Comparison of ENCODE assay signal across 9 cellular contexts in the genomic region with DNA sequence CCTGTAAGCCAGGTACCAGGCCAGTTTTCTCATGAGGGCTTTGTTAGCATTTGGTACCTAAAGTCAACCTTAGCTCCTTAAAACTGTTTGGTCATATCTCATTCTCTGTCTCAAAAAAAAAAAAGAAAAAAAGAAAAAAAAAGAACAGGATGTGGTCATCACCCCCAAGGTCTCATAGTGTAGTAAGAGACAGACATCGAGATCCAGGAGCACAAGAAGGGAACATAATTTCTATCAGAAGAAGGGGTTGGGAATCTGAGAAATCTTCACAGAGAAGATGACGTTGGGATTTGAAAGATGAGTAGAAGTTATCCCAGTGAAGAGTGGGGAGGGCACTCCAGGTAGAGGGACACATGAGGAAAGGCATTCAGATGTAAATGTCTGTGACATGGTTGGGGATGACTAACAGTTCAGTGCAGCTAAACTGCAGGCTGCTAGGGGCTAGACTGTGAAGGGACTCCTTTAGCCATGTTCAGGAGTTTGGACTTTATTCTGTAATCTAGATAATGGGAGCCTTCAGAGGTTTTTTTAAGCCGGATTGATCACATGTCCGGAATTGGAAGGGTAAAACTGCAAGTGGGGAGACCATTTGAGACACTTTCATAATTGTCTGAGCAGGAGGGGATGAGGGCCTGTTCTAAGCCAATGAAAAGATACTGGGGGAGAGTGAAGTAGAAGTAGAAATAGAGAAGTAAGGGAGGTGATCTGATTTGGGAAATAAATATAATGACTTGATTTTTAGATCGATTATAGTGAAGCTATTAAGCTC. TPM values are rescaled to one million over a fixed set of nuclear protein-coding genes. Genes with fewer than 3 reads are reported as not detected.
DNase-seq lines count a peak whose midpoint lies in the region; ATAC-seq and TF ChIP-seq lines count a peak whose summit lies in the region.
"Had no signal": no experiment of that assay in that cellular context is flagged by ENCODE, and none has a peak within 500 bp of the region (broad histone marks: within the 10 kb centered on the region; RNA-seq: fewer than 3 reads in every experiment).

No MANE protein-coding gene starts in this region.

- H3K27ac Mint-ChIP-seq in activated CD8-positive, alpha-beta memory T cell treated with anti-CD3 and anti-CD28 coated beads, Interleukin-2, amount 10 ng/mL, durations not matched to agents 7 days and 5 days: peak overlapping the region; percentile 94
- peak overlapping the region; percentile 93 for H3K27ac Mint-ChIP-seq in T-helper 2 cell treated with Interferon-gamma antibody and Interleukin-4, amounts not matched to agents 5 μg/mL and 100 μg/mL, for 36 hours
- peak overlapping the region; percentile 11 for H3K27ac Mint-ChIP-seq in neural progenitor cell

- no peaks in the 10 kb centered on the region for H4K20me1 ChIP-seq in neural progenitor cell (ENCODE audit: low read depth)

- DNase-seq in activated CD8-positive, alpha-beta memory T cell treated with anti-CD3 and anti-CD28 coated beads, Interleukin-2, amount 10 ng/mL, durations not matched to agents 7 days and 5 days: peak; percentile 50
- DNase-seq in activated CD8-positive, alpha-beta memory T cell treated with anti-CD3 and anti-CD28 coated beads, Interleukin-2, amount 50 U/mL, for 4 hours: no peak
- DNase-seq in T-helper 2 cell treated with Interferon-gamma antibody and Interleukin-4, amounts not matched to agents 5 μg/mL and 100 μg/mL, for 36 hours (ENCODE audit: low spot score): peak; percentile 8
- no peak for DNase-seq in neural progenitor cell (ENCODE audit: low spot score)
- no peak for DNase-seq in lower leg skin (ENCODE audit: low spot score in 2 of 2)
- no peak for DNase-seq in SHP77 treated with DMSO at 0.1 percent for 48 hours (lab: John Stamatoyannopoulos, UW)
- DNase-seq in NCI-H1694 (lab: John Stamatoyannopoulos, UW): no peak
- DNase-seq: NCI-H1105 treated with DMSO at 0.1 percent for 48 hours had no signal

- no peak overlapping the region for H3K4me2 ChIP-seq in neural progenitor cell

- H3K4me3 Mint-ChIP-seq in activated CD8-positive, alpha-beta memory T cell treated with anti-CD3 and anti-CD28 coated beads, Interleukin-2, amount 10 ng/mL, durations not matched to agents 7 days and 5 days: peak overlapping the region; percentile 89
- H3K4me3 Mint-ChIP-seq in T-helper 2 cell treated with Interferon-gamma antibody and Interleukin-4, amounts not matched to agents 5 μg/mL and 100 μg/mL, for 36 hours: peak overlapping the region; percentile 83
- no peak overlapping the region for H3K4me3 Mint-ChIP-seq in neural progenitor cell

- H2AFZ ChIP-seq in neural progenitor cell (replicated peaks): no peak overlapping the region

- 56 to 71% methylated on average over 5 of the region's 5 CpGs for WGBS in lower leg skin, 2 donors

- TF ChIP-seq CTCF in neural progenitor cell (IDR thresholded peaks at IDR 0.05) (no peak), lower leg skin (IDR thresholded peaks at IDR 0.05) (no peak)

- no peaks in the 10 kb centered on the region for H3F3A ChIP-seq in neural progenitor cell (ENCODE audit: low read depth)

- ATAC-seq in activated CD8-positive, alpha-beta memory T cell treated with anti-CD3 and anti-CD28 coated beads, Interleukin-2, amount 10 ng/mL, durations not matched to agents 7 days and 5 days: peak; percentile 80
- peak; percentile 38 for ATAC-seq in HG02623 (IDR thresholded peaks at IDR 0.05; ENCODE audit: unreplicated experiment)

- intact Hi-C loops in lower leg skin (cut with DNase I; ENCODE audit: low total_unique reads): no loop called here

- H3K4me1 Mint-ChIP-seq in activated CD8-positive, alpha-beta memory T cell treated with anti-CD3 and anti-CD28 coated beads, Interleukin-2, amount 10 ng/mL, durations not matched to agents 7 days and 5 days: peaks cover 23% of the 10 kb centered on the region
- peaks cover 17% of the 10 kb centered on the region for H3K4me1 Mint-ChIP-seq in T-helper 2 cell treated with Interferon-gamma antibody and Interleukin-4, amounts not matched to agents 5 μg/mL and 100 μg/mL, for 36 hours (ENCODE audit: low read depth)
- peaks cover 17% of the 10 kb centered on the region for H3K4me1 Mint-ChIP-seq in neural progenitor cell

- no peaks in the 10 kb centered on the region for H3K4me1 ChIP-seq in neural progenitor cell

- no peaks in the 10 kb centered on the region for H3K9me3 Mint-ChIP-seq in activated CD8-positive, alpha-beta memory T cell treated with anti-CD3 and anti-CD28 coated beads, Interleukin-2, amount 10 ng/mL, durations not matched to agents 7 days and 5 days (ENCODE audit: low read depth)
- H3K9me3 Mint-ChIP-seq in T-helper 2 cell treated with Interferon-gamma antibody and Interleukin-4, amounts not matched to agents 5 μg/mL and 100 μg/mL, for 36 hours: no peaks in the 10 kb centered on the region
- peaks cover 15% of the 10 kb centered on the region for H3K9me3 Mint-ChIP-seq in neural progenitor cell

- H3K9ac ChIP-seq in neural progenitor cell: no peak overlapping the region

- H3K27me3 ChIP-seq in neural progenitor cell: no peaks in the 10 kb centered on the region

- H3K27ac ChIP-seq in neural progenitor cell: no peak overlapping the region

- H3K36me3 ChIP-seq in neural progenitor cell: no peaks in the 10 kb centered on the region

- H3K9me3 ChIP-seq in neural progenitor cell (ENCODE audit: low read depth): no peaks in the 10 kb centered on the region

- no peak overlapping the region for H3K4me3 ChIP-seq in neural progenitor cell
- H3K4me3 ChIP-seq in lower leg skin (ENCODE audit: low read depth, poor library complexity, severe bottlenecking): no peak overlapping the region

- no peaks in the 10 kb centered on the region for H3K79me2 ChIP-seq in neural progenitor cell (ENCODE audit: low read depth)

- H3K36me3 Mint-ChIP-seq in activated CD8-positive, alpha-beta memory T cell treated with anti-CD3 and anti-CD28 coated beads, Interleukin-2, amount 10 ng/mL, durations not matched to agents 7 days and 5 days: peaks cover 17% of the 10 kb centered on the region
- H3K36me3 Mint-ChIP-seq in T-helper 2 cell treated with Interferon-gamma antibody and Interleukin-4, amounts not matched to agents 5 μg/mL and 100 μg/mL, for 36 hours (ENCODE audit: low read depth): peaks cover 11% of the 10 kb centered on the region
- H3K36me3 Mint-ChIP-seq in neural progenitor cell: no peaks in the 10 kb centered on the region

- no peak for TF ChIP-seq POLR2A in lower leg skin (IDR thresholded peaks at IDR 0.05)

- no peaks in the 10 kb centered on the region for H3K27me3 Mint-ChIP-seq in activated CD8-positive, alpha-beta memory T cell treated with anti-CD3 and anti-CD28 coated beads, Interleukin-2, amount 10 ng/mL, durations not matched to agents 7 days and 5 days
- H3K27me3 Mint-ChIP-seq in T-helper 2 cell treated with Interferon-gamma antibody and Interleukin-4, amounts not matched to agents 5 μg/mL and 100 μg/mL, for 36 hours (ENCODE audit: low read depth): no peaks in the 10 kb centered on the region
- peaks cover 3% of the 10 kb centered on the region for H3K27me3 Mint-ChIP-seq in neural progenitor cell (ENCODE audit: insufficient read depth, low read depth)

- CTCF ChIA-PET in activated CD8-positive, alpha-beta memory T cell treated with anti-CD3 and anti-CD28 coated beads, Interleukin-2, amount 10 ng/mL, durations not matched to agents 7 days and 5 days (lab: Charles Lee): interaction anchor here (1.0 to 3.5 kb wide), 5 partner anchors 14 to 337 kb away, joined by 5 to 12 read pairs (median 10); a partner anchor contains a TSS

RNA-seq across cellular contexts. Expression of a gene that starts 26.9 kb away (rescaled TPM):
- total RNA-seq in activated CD8-positive, alpha-beta memory T cell treated with anti-CD3 and anti-CD28 coated beads, Interleukin-2, amount 10 ng/mL, durations not matched to agents 7 days and 5 days: not detected
- not detected in 2 replicates for total RNA-seq in neural progenitor cell (ENCODE audit: low replicate concordance)
- 1 to 10 TPM in 2 of 4 donors, under 1 TPM in 2; 0.19 to 2.4 (median 1.5) TPM for total RNA-seq in lower leg skin

RNA-seq across cellular contexts. Expression of a gene that starts 51.5 kb away (rescaled TPM):
- total RNA-seq in activated CD8-positive, alpha-beta memory T cell treated with anti-CD3 and anti-CD28 coated beads, Interleukin-2, amount 10 ng/mL, durations not matched to agents 7 days and 5 days: 1 to 10 TPM in 1 of 2 experiments, under 1 TPM in 1; 0.87 to 1.3 TPM
- total RNA-seq in neural progenitor cell (ENCODE audit: low replicate concordance) (10.0 and 16.0 TPM in 2 replicates), lower leg skin (under 1 TPM; 0.21 to 0.52 (median 0.43) TPM)

RNA-seq across cellular contexts. Expression of a gene that starts 57.8 kb away (rescaled TPM):
- total RNA-seq in activated CD8-positive, alpha-beta memory T cell treated with anti-CD3 and anti-CD28 coated beads, Interleukin-2, amount 10 ng/mL, durations not matched to agents 7 days and 5 days: 10 to 100 TPM; 25.8 to 29.1 TPM
- total RNA-seq in neural progenitor cell (ENCODE audit: low replicate concordance) (50.8 and 85.8 TPM in 2 replicates), lower leg skin (10 to 100 TPM; 12.4 to 17.5 (median 15.0) TPM)

Comparison
In these comparisons a context has a peak if more than half of its experiments do, and no peak if none do; other contexts are left out.
1. DNase-seq: peak in activated CD8-positive, alpha-beta memory T cell treated with anti-CD3 and anti-CD28 coated beads, Interleukin-2, amount 10 ng/mL, durations not matched to agents 7 days and 5 days (single experiment) and T-helper 2 cell treated with Interferon-gamma antibody and Interleukin-4, amounts not matched to agents 5 μg/mL and 100 μg/mL, for 36 hours (single experiment); none in activated CD8-positive, alpha-beta memory T cell treated with anti-CD3 and anti-CD28 coated beads, Interleukin-2, amount 50 U/mL, for 4 hours (single experiment), neural progenitor cell (single experiment), lower leg skin (0 of 2), SHP77 treated with DMSO at 0.1 percent for 48 hours (single experiment) and NCI-H1694 (single experiment).
2. H3K27ac Mint-ChIP-seq: peak in every context shown above with its lines; median percentile 94 in activated CD8-positive, alpha-beta memory T cell treated with anti-CD3 and anti-CD28 coated beads, Interleukin-2, amount 10 ng/mL, durations not matched to agents 7 days and 5 days; 93 in T-helper 2 cell treated with Interferon-gamma antibody and Interleukin-4, amounts not matched to agents 5 μg/mL and 100 μg/mL, for 36 hours; 11 in neural progenitor cell.